8 cellular contexts compared by ENCODE assay signal in the genomic region with DNA sequence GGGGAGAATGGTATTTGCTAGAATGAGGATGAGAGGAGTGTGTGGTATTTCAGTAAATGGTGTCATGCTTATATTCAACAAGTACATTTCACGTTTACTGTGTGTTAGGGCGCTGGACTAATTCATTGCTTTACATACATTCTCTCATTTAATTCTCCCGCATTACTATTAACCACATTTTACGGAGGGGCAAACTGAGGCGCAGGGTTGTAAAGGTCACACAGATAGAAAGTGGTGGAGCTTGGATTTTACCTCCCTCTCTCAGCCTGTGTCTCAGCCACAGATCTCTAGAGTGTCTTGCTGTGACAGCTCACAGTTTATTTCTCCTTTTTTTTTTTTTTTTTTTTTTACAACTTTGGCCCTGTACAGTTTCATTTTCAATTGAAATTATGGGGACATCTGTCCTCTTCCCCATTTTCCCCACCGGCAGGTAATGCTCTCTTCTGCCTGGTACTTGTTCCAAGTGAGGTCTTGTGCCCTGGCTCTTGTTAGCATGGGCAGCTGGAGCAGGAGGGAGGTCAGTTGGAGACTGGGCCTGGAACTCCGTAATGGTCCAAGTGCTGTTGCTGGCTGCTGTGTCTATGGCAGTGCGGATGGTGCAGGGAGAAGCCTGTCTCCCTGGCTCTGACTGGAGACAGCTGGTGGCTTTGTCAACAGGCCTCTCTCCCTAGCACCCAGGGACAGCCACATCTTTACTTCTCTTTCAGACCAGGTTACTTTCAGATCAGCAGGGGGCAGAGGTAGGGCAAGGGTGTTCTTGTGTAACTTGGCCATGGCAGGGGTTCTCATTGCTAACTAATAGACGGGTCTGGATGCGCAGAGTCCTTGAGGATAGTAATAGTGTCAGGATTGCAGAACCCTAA. TPM values are rescaled to one million over a fixed set of nuclear protein-coding genes. Genes with fewer than 3 reads are reported as not detected.
DNase-seq lines count a peak whose midpoint lies in the region; ATAC-seq and TF ChIP-seq lines count a peak whose summit lies in the region.

No MANE protein-coding gene starts in this region.

- peaks cover 63 to 66% of the 10 kb centered on the region in 2 donors for H3K4me1 ChIP-seq in adrenal gland (replicated peaks in 1 of 2)
- peaks cover 59% of the 10 kb centered on the region for H3K4me1 ChIP-seq in hepatocyte (ENCODE audit: insufficient read depth)

- H3K27ac ChIP-seq in adrenal gland (peak overlapping the region; percentile 42 to 97 (median 90)), hepatocyte (peak overlapping the region; percentile 100)

- H3K9me2 ChIP-seq in hepatocyte (replicated peaks; ENCODE audit: insufficient read depth): no peaks in the 10 kb centered on the region

- H3K9me3 Mint-ChIP-seq in T-helper 1 cell treated with Interleukin-12 subunit alpha and Interleukin-12 subunit beta and Interleukin-4 antibody, amounts not matched to agents 30 μg/mL and 1 μg/mL, for 36 hours: no peaks in the 10 kb centered on the region

- ATAC-seq in HG03432 (IDR thresholded peaks at IDR 0.05; ENCODE audit: unreplicated experiment) (no peak), HG03354 (IDR thresholded peaks at IDR 0.05; ENCODE audit: poor library complexity, severe bottlenecking, unreplicated experiment) (no peak)

- peaks cover 71% of the 10 kb centered on the region for H3K79me2 ChIP-seq in hepatocyte

- H3K36me3 ChIP-seq in adrenal gland (replicated peaks in 1 of 2) (no peaks in the 10 kb centered on the region), hepatocyte (replicated peaks; ENCODE audit: insufficient read depth, low read depth) (no peaks in the 10 kb centered on the region)

- peak overlapping the region; percentile 88 for H3K4me2 ChIP-seq in hepatocyte

- H3K9me3 ChIP-seq in adrenal gland (replicated peaks in 1 of 3) (no peaks in the 10 kb centered on the region), hepatocyte (ENCODE audit: low read depth) (no peaks in the 10 kb centered on the region)

- TF ChIP-seq POLR2A in adrenal gland (IDR thresholded peaks at IDR 0.05): peak in 1 of 2 donors; percentile 4

- H3K27me3 ChIP-seq in adrenal gland (no peaks in the 10 kb centered on the region), hepatocyte (no peaks in the 10 kb centered on the region)

- TF ChIP-seq CTCF in adrenal gland (IDR thresholded peaks at IDR 0.05) (peak in 2 of 6 experiments; percentile 13 to 28), hepatocyte (IDR thresholded peaks at IDR 0.05; ENCODE audit: poor library complexity) (peak; percentile 30)

- H3K27me3 Mint-ChIP-seq in T-helper 1 cell treated with Interleukin-12 subunit alpha and Interleukin-12 subunit beta and Interleukin-4 antibody, amounts not matched to agents 30 μg/mL and 1 μg/mL, for 36 hours (ENCODE audit: low read depth): peaks cover 23% of the 10 kb centered on the region

- peak overlapping the region; percentile 34 for H3K27ac Mint-ChIP-seq in T-helper 1 cell treated with Interleukin-12 subunit alpha and Interleukin-12 subunit beta and Interleukin-4 antibody, amounts not matched to agents 30 μg/mL and 1 μg/mL, for 36 hours

- H3K4me3 Mint-ChIP-seq in T-helper 1 cell treated with Interleukin-12 subunit alpha and Interleukin-12 subunit beta and Interleukin-4 antibody, amounts not matched to agents 30 μg/mL and 1 μg/mL, for 36 hours: peak overlapping the region; percentile 63

- 22 to 26% (median 26%) methylated on average over 8 to 10 of the region's 10 CpGs for WGBS in adrenal gland, 4 donors
- WGBS in hepatocyte (ENCODE audit: low lambda C conversion rate, missing lambda C conversion rate): 51% methylated on average over 10 of the region's 10 CpGs

- H3K4me3 ChIP-seq in adrenal gland (peak overlapping the region; percentile 37 to 100 (median 79)), hepatocyte (peak overlapping the region; percentile 100)

- no peak overlapping the region for H2AFZ ChIP-seq in hepatocyte

- no peaks in the 10 kb centered on the region for H3K4me1 Mint-ChIP-seq in T-helper 1 cell treated with Interleukin-12 subunit alpha and Interleukin-12 subunit beta and Interleukin-4 antibody, amounts not matched to agents 30 μg/mL and 1 μg/mL, for 36 hours (ENCODE audit: low read depth)

- intact Hi-C loops in adrenal gland (cut with DNase I): no loop called here

- H3K36me3 Mint-ChIP-seq in T-helper 1 cell treated with Interleukin-12 subunit alpha and Interleukin-12 subunit beta and Interleukin-4 antibody, amounts not matched to agents 30 μg/mL and 1 μg/mL, for 36 hours (ENCODE audit: low read depth): no peaks in the 10 kb centered on the region

- H4K20me1 ChIP-seq in hepatocyte (ENCODE audit: insufficient read depth, poor library complexity, severe bottlenecking): peaks cover 55% of the 10 kb centered on the region

- DNase-seq in T-helper 1 cell (no peak), MV-4-11 (lab: John Stamatoyannopoulos, UW) (peak; percentile 76), adrenal gland (peak in 5 of 7 donors; percentile 47 to 74 (median 55)), hepatocyte (ENCODE audit: low spot score) (peak; percentile 56), renal cortical epithelial cell (ENCODE audit: low read depth) (peak; percentile 51)

RNA-seq across cellular contexts. Expression of gene NDST1, which starts 20.5 kb away (rescaled TPM):
- 100 to 1,000 TPM in 6 of 8 donors, 10 to 100 TPM in 2; 80.7 to 154 (median 106) TPM for total RNA-seq in adrenal gland
- polyA plus RNA-seq in adrenal gland: 10 to 100 TPM in 2 of 3 donors, 1 to 10 TPM in 1; 9.6 to 37.5 (median 21.1) TPM
- 66.7 and 85.1 TPM in 2 replicates for total RNA-seq in hepatocyte
- polyA plus RNA-seq in hepatocyte: 30.2 and 42.5 TPM in 2 replicates
- total RNA-seq in renal cortical epithelial cell: 86.0 and 225 TPM in 2 replicates

RNA-seq across cellular contexts. Expression of gene RPS14, which starts 37.9 kb away (rescaled TPM):
- total RNA-seq in adrenal gland: 1,000 to 10,000 TPM; 1,380 to 3,506 (median 1,891) TPM
- polyA plus RNA-seq in adrenal gland: 1,000 to 10,000 TPM; 1,067 to 2,924 (median 1,712) TPM
- 2,319 and 2,589 TPM in 2 replicates for total RNA-seq in hepatocyte
- 1,067 and 1,087 TPM in 2 replicates for polyA plus RNA-seq in hepatocyte
- 1,285 and 3,835 TPM in 2 replicates for total RNA-seq in renal cortical epithelial cell

Comparison
In these comparisons a context has a peak if more than half of its experiments do, and no peak if none do; other contexts are left out.
1. DNase-seq: peak in MV-4-11 (single experiment), adrenal gland (5 of 7), hepatocyte (single experiment) and renal cortical epithelial cell (single experiment); none in T-helper 1 cell (0 of 5).